Comparison of ENCODE assay signal across 19 cellular contexts in genomic region chr18:63344263-63344662, GRCh38. TPM values are rescaled to one million over a fixed set of nuclear protein-coding genes. Genes with fewer than 3 reads are reported as not detected.
DNase-seq lines count a peak whose midpoint lies in the region; ATAC-seq and TF ChIP-seq lines count a peak whose summit lies in the region.
"Had no signal": no experiment of that assay in that cellular context is flagged by ENCODE, and none has a peak within 500 bp of the region (broad histone marks: within the 10 kb centered on the region; RNA-seq: fewer than 3 reads in every experiment).

No MANE protein-coding gene starts in this region.

- H3K4me3 Mint-ChIP-seq in activated naive CD4-positive, alpha-beta T cell treated with anti-CD3 and anti-CD28 coated beads, Interleukin-2, amount 10 ng/mL, durations not matched to agents 7 days and 5 days: no peak overlapping the region
- H3K4me3 Mint-ChIP-seq in stimulated activated effector memory CD8-positive, alpha-beta T cell treated with anti-CD3 and anti-CD28 coated beads, Interleukin-12 subunit alpha, Interleukin-12 subunit beta, amount 100 ng/mL, for 72 hours: no peak overlapping the region
- no peak overlapping the region for H3K4me3 Mint-ChIP-seq in natural killer cell
- H3K4me3 Mint-ChIP-seq: CD4-positive, CD25-positive, alpha-beta regulatory T cell had no signal

- no peak for DNase-seq in activated naive CD4-positive, alpha-beta T cell treated with anti-CD3 and anti-CD28 coated beads, Interleukin-2, amount 10 ng/mL, durations not matched to agents 7 days and 5 days
- DNase-seq in activated naive CD4-positive, alpha-beta T cell treated with anti-CD3 and anti-CD28 coated beads, Interleukin-2, amount 50 U/mL, for 16 hours: no peak
- no peak for DNase-seq in RWPE1 (ENCODE audit: low spot score)
- no peak for DNase-seq in left colon
- DNase-seq in stimulated activated effector memory CD8-positive, alpha-beta T cell treated with anti-CD3 and anti-CD28 coated beads, Interleukin-12 subunit alpha, Interleukin-12 subunit beta, amount 100 ng/mL, for 72 hours (ENCODE audit: low spot score in 2 of 2): no peak
- no peak for DNase-seq in natural killer cell
- DNase-seq in transverse colon: no peak
- DNase-seq: BE2C; CD4-positive, CD25-positive, alpha-beta regulatory T cell; COR-L47; DMS153; EL; GM23248; HCEC 1CT; NCI-H1105; NCI-H1694; NCI-H748 treated with DMSO at 0.1 percent for 48 hours; OCI-M1 had no signal

- in situ Hi-C loops in transverse colon (cut with MboI; ENCODE audit: low pct_ligation_motif_present in 1 of 4, low pct_unique_long_range_greater_than_20kb in 1 of 4, low sequenced_read_pairs in 3 of 4): loop anchor here (10.0 to 25.0 kb wide), 3 partner anchors 91 to 632 kb away; partner anchors contain the start of gene PHLPP1 (in 1 of the 4)

- peaks cover 0 to 46% (median 18%) of the 10 kb centered on the region in 4 donors for H3K36me3 ChIP-seq in transverse colon
- H3K36me3 ChIP-seq: BE2C had no signal

- TF ChIP-seq POLR2A in transverse colon (IDR thresholded peaks at IDR 0.05): no peak

- no peaks in the 10 kb centered on the region for H3K27me3 ChIP-seq in transverse colon
- H3K27me3 ChIP-seq: BE2C had no signal

- H3K27ac ChIP-seq in RWPE1 (peak overlapping the region; percentile 95), transverse colon (no peak overlapping the region)
- H3K27ac ChIP-seq: GM23248 had no signal

- H3K4me1 ChIP-seq in transverse colon: peaks cover 0 to 13% (median 5%) of the 10 kb centered on the region in 4 donors
- H3K4me1 ChIP-seq: BE2C had no signal

- H3K4me1 Mint-ChIP-seq in activated naive CD4-positive, alpha-beta T cell treated with anti-CD3 and anti-CD28 coated beads, Interleukin-2, amount 10 ng/mL, durations not matched to agents 7 days and 5 days: no peaks in the 10 kb centered on the region
- peaks cover 13% of the 10 kb centered on the region for H3K4me1 Mint-ChIP-seq in stimulated activated effector memory CD8-positive, alpha-beta T cell treated with anti-CD3 and anti-CD28 coated beads, Interleukin-12 subunit alpha, Interleukin-12 subunit beta, amount 100 ng/mL, for 72 hours
- peaks cover 0 to 5% of the 10 kb centered on the region in 2 donors for H3K4me1 Mint-ChIP-seq in natural killer cell

- POLR2A ChIA-PET in RWPE1 (lab: Yijun Ruan, JAX; ENCODE audit: low non-redundant PET): no interaction called here

- no peak overlapping the region for H3K4me3 ChIP-seq in transverse colon
- H3K4me3 ChIP-seq: GM12878, GM23248 had no signal

- no peaks in the 10 kb centered on the region for H3K27me3 Mint-ChIP-seq in activated naive CD4-positive, alpha-beta T cell treated with anti-CD3 and anti-CD28 coated beads, Interleukin-2, amount 10 ng/mL, durations not matched to agents 7 days and 5 days
- H3K27me3 Mint-ChIP-seq in natural killer cell (ENCODE audit: low read depth in 2 of 2): no peaks in the 10 kb centered on the region
- H3K27me3 Mint-ChIP-seq: CD4-positive, CD25-positive, alpha-beta regulatory T cell had no signal

- H3K9me3 ChIP-seq in transverse colon: no peaks in the 10 kb centered on the region
- H3K9me3 ChIP-seq: BE2C had no signal

- H3K36me3 Mint-ChIP-seq in activated naive CD4-positive, alpha-beta T cell treated with anti-CD3 and anti-CD28 coated beads, Interleukin-2, amount 10 ng/mL, durations not matched to agents 7 days and 5 days: peaks cover 55% of the 10 kb centered on the region
- peaks cover 98% of the 10 kb centered on the region for H3K36me3 Mint-ChIP-seq in stimulated activated effector memory CD8-positive, alpha-beta T cell treated with anti-CD3 and anti-CD28 coated beads, Interleukin-12 subunit alpha, Interleukin-12 subunit beta, amount 100 ng/mL, for 72 hours
- H3K36me3 Mint-ChIP-seq in natural killer cell: no peaks in the 10 kb centered on the region

- H3K27ac Mint-ChIP-seq in activated naive CD4-positive, alpha-beta T cell treated with anti-CD3 and anti-CD28 coated beads, Interleukin-2, amount 10 ng/mL, durations not matched to agents 7 days and 5 days: peak overlapping the region; percentile 45
- H3K27ac Mint-ChIP-seq in stimulated activated effector memory CD8-positive, alpha-beta T cell treated with anti-CD3 and anti-CD28 coated beads, Interleukin-12 subunit alpha, Interleukin-12 subunit beta, amount 100 ng/mL, for 72 hours: peak overlapping the region; percentile 86
- no peak overlapping the region for H3K27ac Mint-ChIP-seq in natural killer cell

- intact Hi-C loops in left colon (cut with DNase I, micrococcal nuclease) (no loop called here), natural killer cell (cut with micrococcal nuclease) (no loop called here), transverse colon (cut with DNase I; ENCODE audit: low total_unique reads) (no loop called here)

- no peak for TF ChIP-seq EP300 in transverse colon (IDR thresholded peaks at IDR 0.05; ENCODE audit: low read depth)

- TF ChIP-seq CTCF in RWPE1 (conservative IDR thresholded peaks at IDR 0.05; ENCODE audit: low read depth) (no peak), natural killer cell (IDR thresholded peaks at IDR 0.05) (no peak), transverse colon (IDR thresholded peaks at IDR 0.05) (no peak)

- WGBS in transverse colon (ENCODE audit: low coverage in 1 of 2), 2 donors: 58 to 60% methylated on average over 2 to 5 of the region's 5 CpGs

- no peaks in the 10 kb centered on the region for H3K9me3 Mint-ChIP-seq in activated naive CD4-positive, alpha-beta T cell treated with anti-CD3 and anti-CD28 coated beads, Interleukin-2, amount 10 ng/mL, durations not matched to agents 7 days and 5 days
- no peaks in the 10 kb centered on the region for H3K9me3 Mint-ChIP-seq in stimulated activated effector memory CD8-positive, alpha-beta T cell treated with anti-CD3 and anti-CD28 coated beads, Interleukin-12 subunit alpha, Interleukin-12 subunit beta, amount 100 ng/mL, for 72 hours
- no peaks in the 10 kb centered on the region for H3K9me3 Mint-ChIP-seq in natural killer cell
- H3K9me3 Mint-ChIP-seq: CD4-positive, CD25-positive, alpha-beta regulatory T cell had no signal

- CTCF ChIA-PET in activated naive CD4-positive, alpha-beta T cell treated with anti-CD3 and anti-CD28 coated beads, Interleukin-2, amount 10 ng/mL, durations not matched to agents 7 days and 5 days (lab: Charles Lee): interaction anchor here (0.9 to 7.0 kb wide), 3 partner anchors 75 to 328 kb away, joined by 3 to 139 read pairs (median 54); no protein-coding TSS in a partner anchor
- CTCF ChIA-PET in RWPE1 (lab: Yijun Ruan, JAX): no interaction called here

- peak; percentile 73 for ATAC-seq in left colon
- no peak for ATAC-seq in stimulated activated effector memory CD8-positive, alpha-beta T cell treated with anti-CD3 and anti-CD28 coated beads, Interleukin-12 subunit alpha, Interleukin-12 subunit beta, amount 100 ng/mL, for 72 hours
- no peak for ATAC-seq in natural killer cell
- ATAC-seq: GM12878 had no signal

RNA-seq across cellular contexts. Expression of gene KDSR, which starts 22.7 kb away (rescaled TPM):
- 10 to 100 TPM; 32.6 to 42.8 TPM for total RNA-seq in left colon
- 10 to 100 TPM; 11.1 to 15.1 (median 11.6) TPM for total RNA-seq in natural killer cell
- 10 to 100 TPM; 13.1 to 37.2 (median 28.3) TPM for total RNA-seq in transverse colon

RNA-seq across cellular contexts. Expression of gene BCL2, which starts 24.7 kb away (rescaled TPM):
- total RNA-seq in left colon: 10 to 100 TPM; 16.6 to 19.3 TPM
- total RNA-seq in natural killer cell: 10 to 100 TPM; 28.2 to 64.2 (median 33.4) TPM
- total RNA-seq in transverse colon: 10 to 100 TPM; 14.3 to 34.8 (median 23.5) TPM

Comparison
In these comparisons a context has a peak if more than half of its experiments do, and no peak if none do; other contexts are left out.
1. H3K27ac Mint-ChIP-seq: peak in activated naive CD4-positive, alpha-beta T cell treated with anti-CD3 and anti-CD28 coated beads, Interleukin-2, amount 10 ng/mL, durations not matched to agents 7 days and 5 days (single experiment) and stimulated activated effector memory CD8-positive, alpha-beta T cell treated with anti-CD3 and anti-CD28 coated beads, Interleukin-12 subunit alpha, Interleukin-12 subunit beta, amount 100 ng/mL, for 72 hours (single experiment); none in natural killer cell (0 of 2).